ENCODE assay signal across 23 cellular contexts in the genomic region with DNA sequence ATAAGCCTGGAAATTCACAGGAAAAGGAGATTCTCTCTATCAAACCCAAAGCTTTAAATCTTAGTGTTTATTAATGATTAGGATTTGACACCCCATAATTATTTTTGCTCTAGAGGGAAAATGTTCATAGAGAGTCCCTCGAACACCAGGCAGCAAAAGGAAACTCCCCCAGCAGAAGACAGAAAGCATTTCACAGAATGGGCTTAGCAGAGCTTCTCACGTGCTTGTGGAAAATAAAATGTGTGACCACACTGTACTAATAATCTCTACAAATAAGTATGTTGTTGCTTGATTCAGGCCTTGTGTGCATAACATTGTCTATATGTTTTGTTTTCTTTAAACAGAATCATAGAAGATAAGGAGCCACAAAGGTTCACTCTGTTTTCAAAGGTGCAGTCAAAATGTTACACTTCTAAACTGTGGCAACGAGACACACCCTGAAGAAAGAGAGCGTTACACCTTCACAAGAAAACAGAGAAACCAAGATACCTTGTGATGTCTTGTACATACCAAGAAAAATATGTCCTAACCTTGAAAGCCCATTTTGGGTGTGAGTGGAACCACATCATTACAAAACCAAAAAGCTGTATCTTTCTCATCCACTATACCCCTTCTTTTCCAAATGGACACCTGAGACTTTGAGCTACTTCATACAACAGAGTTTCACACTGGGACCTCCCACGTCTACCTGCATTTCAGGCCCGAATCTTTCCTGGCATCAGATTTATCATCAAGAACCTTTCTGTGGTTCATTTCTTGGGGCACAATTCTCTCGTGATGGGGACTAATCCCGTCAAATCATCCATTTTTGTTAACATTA.
A peak's percentile ranks its signal among the peaks of the same experiment; 100 is the strongest.
DNase-seq lines count a peak whose midpoint lies in the region; ATAC-seq, FAIRE-seq and TF ChIP-seq lines count a peak whose summit lies in the region.
"Had no signal": no experiment of that assay in that cellular context is flagged by ENCODE, and none has a peak within 500 bp of the region (broad histone marks: within the 10 kb centered on the region; RNA-seq: fewer than 3 reads in every experiment).

No MANE protein-coding gene starts in this region.

- peak; percentile 7 for ATAC-seq in activated CD8-positive, alpha-beta memory T cell treated with anti-CD3 and anti-CD28 coated beads, Interleukin-2, amount 10 ng/mL, durations not matched to agents 7 days and 5 days
- no peak for ATAC-seq in stimulated activated memory B cell treated with anti-CD40 and anti-IgM and Interleukin-4, amounts not matched to agents 10 μg/mL and 1 μg/mL and 100 μg/mL, for 72 hours
- ATAC-seq: left lung had no signal

- H3K36me3 ChIP-seq in Peyer's patch = no peaks in the 10 kb centered on the region
- H3K36me3 ChIP-seq in left ventricle myocardium inferior = no peaks in the 10 kb centered on the region
- H3K36me3 ChIP-seq: brain microvascular endothelial cell, left lung, upper lobe of left lung had no signal

- H3K27me3 Mint-ChIP-seq in activated CD8-positive, alpha-beta memory T cell treated with anti-CD3 and anti-CD28 coated beads, Interleukin-2, amount 10 ng/mL, durations not matched to agents 7 days and 5 days = no peaks in the 10 kb centered on the region
- H3K27me3 Mint-ChIP-seq in stimulated activated memory B cell treated with anti-CD40 and anti-IgM and Interleukin-4, amounts not matched to agents 10 μg/mL and 1 μg/mL and 100 μg/mL, for 72 hours = no peaks in the 10 kb centered on the region

- H3K9me3 ChIP-seq in Peyer's patch = no peaks in the 10 kb centered on the region
- no peaks in the 10 kb centered on the region for H3K9me3 ChIP-seq in left ventricle myocardium inferior (replicated peaks)
- H3K9me3 ChIP-seq: left lung, upper lobe of left lung had no signal

- no peak for DNase-seq in activated CD8-positive, alpha-beta memory T cell treated with anti-CD3 and anti-CD28 coated beads, Interleukin-2, amount 10 ng/mL, durations not matched to agents 7 days and 5 days
- no peak for DNase-seq in activated CD8-positive, alpha-beta memory T cell treated with anti-CD3 and anti-CD28 coated beads, Interleukin-2, amount 50 U/mL, for 48 hours
- no peak for DNase-seq in Peyer's patch
- DNase-seq in central memory CD4-positive, alpha-beta T cell = peak; percentile 75
- DNase-seq in foreskin melanocyte = no peak
- no peak for DNase-seq in frontal cortex (ENCODE audit: low spot score in 2 of 2)
- DNase-seq in left ventricle myocardium inferior = no peak
- DNase-seq: activated CD4-positive, alpha-beta T cell treated with anti-CD3 and anti-CD28 coated beads for 4 hours; activated gamma-delta T cell; brain microvascular endothelial cell; dermis blood vessel endothelial cell; DMS79; erythroblast; IMR-90; left lung; MV-4-11; NCI-H526 treated with DMSO at 0.1 percent for 48 hours; OCI-M1; T1000; upper lobe of left lung had no signal

- H3K27me3 ChIP-seq in Peyer's patch (no peaks in the 10 kb centered on the region), left ventricle myocardium inferior (ENCODE audit: low read depth) (no peaks in the 10 kb centered on the region)
- H3K27me3 ChIP-seq: brain microvascular endothelial cell, left lung, upper lobe of left lung had no signal

- CTCF ChIA-PET in activated CD8-positive, alpha-beta memory T cell treated with anti-CD3 and anti-CD28 coated beads, Interleukin-2, amount 10 ng/mL, durations not matched to agents 7 days and 5 days (lab: Charles Lee) = interaction anchor here (1.1 to 2.3 kb wide), 9 partner anchors 8 to 414 kb away, joined by 3 to 18 read pairs (median 4); no protein-coding TSS in a partner anchor

- FAIRE-seq in frontal cortex (lab: Jason Lieb, UNC) = no peak
- FAIRE-seq: H54 had no signal

- peaks cover 52% of the 10 kb centered on the region for H3K4me1 Mint-ChIP-seq in activated CD8-positive, alpha-beta memory T cell treated with anti-CD3 and anti-CD28 coated beads, Interleukin-2, amount 10 ng/mL, durations not matched to agents 7 days and 5 days
- H3K4me1 Mint-ChIP-seq in stimulated activated memory B cell treated with anti-CD40 and anti-IgM and Interleukin-4, amounts not matched to agents 10 μg/mL and 1 μg/mL and 100 μg/mL, for 72 hours = peaks cover 52% of the 10 kb centered on the region

- intact Hi-C loops in left ventricle myocardium inferior (cut with micrococcal nuclease) = no loop called here

- H3K4me1 ChIP-seq in Peyer's patch (peaks cover 0 to 15% (median 0%) of the 10 kb centered on the region in 4 donors), left ventricle myocardium inferior (peaks cover 6% of the 10 kb centered on the region)
- H3K4me1 ChIP-seq: left lung, upper lobe of left lung had no signal

- TF ChIP-seq CTCF in Peyer's patch (IDR thresholded peaks at IDR 0.05) (no peak), left ventricle myocardium inferior (IDR thresholded peaks at IDR 0.05; ENCODE audit: borderline replicate concordance) (no peak)

- H3K36me3 Mint-ChIP-seq in activated CD8-positive, alpha-beta memory T cell treated with anti-CD3 and anti-CD28 coated beads, Interleukin-2, amount 10 ng/mL, durations not matched to agents 7 days and 5 days = peaks cover 20% of the 10 kb centered on the region
- no peaks in the 10 kb centered on the region for H3K36me3 Mint-ChIP-seq in stimulated activated memory B cell treated with anti-CD40 and anti-IgM and Interleukin-4, amounts not matched to agents 10 μg/mL and 1 μg/mL and 100 μg/mL, for 72 hours

- H3K27ac Mint-ChIP-seq in activated CD8-positive, alpha-beta memory T cell treated with anti-CD3 and anti-CD28 coated beads, Interleukin-2, amount 10 ng/mL, durations not matched to agents 7 days and 5 days = peak overlapping the region; percentile 98
- H3K27ac Mint-ChIP-seq in stimulated activated memory B cell treated with anti-CD40 and anti-IgM and Interleukin-4, amounts not matched to agents 10 μg/mL and 1 μg/mL and 100 μg/mL, for 72 hours = peak overlapping the region; percentile 55

- peak overlapping the region; percentile 34 for H3K4me3 Mint-ChIP-seq in activated CD8-positive, alpha-beta memory T cell treated with anti-CD3 and anti-CD28 coated beads, Interleukin-2, amount 10 ng/mL, durations not matched to agents 7 days and 5 days
- H3K4me3 Mint-ChIP-seq in stimulated activated memory B cell treated with anti-CD40 and anti-IgM and Interleukin-4, amounts not matched to agents 10 μg/mL and 1 μg/mL and 100 μg/mL, for 72 hours = no peak overlapping the region

- H3K4me3 ChIP-seq in Peyer's patch = no peak overlapping the region
- H3K4me3 ChIP-seq in left ventricle myocardium inferior = no peak overlapping the region
- H3K4me3 ChIP-seq: left lung, upper lobe of left lung had no signal

- TF ChIP-seq POLR2A in Peyer's patch (IDR thresholded peaks at IDR 0.05) = no peak

- peaks cover 3% of the 10 kb centered on the region for H3K9me3 Mint-ChIP-seq in activated CD8-positive, alpha-beta memory T cell treated with anti-CD3 and anti-CD28 coated beads, Interleukin-2, amount 10 ng/mL, durations not matched to agents 7 days and 5 days (ENCODE audit: low read depth)
- no peaks in the 10 kb centered on the region for H3K9me3 Mint-ChIP-seq in stimulated activated memory B cell treated with anti-CD40 and anti-IgM and Interleukin-4, amounts not matched to agents 10 μg/mL and 1 μg/mL and 100 μg/mL, for 72 hours

- H3K27ac ChIP-seq in Peyer's patch = peak overlapping the region; percentile 47 to 77 (median 66)
- no peak overlapping the region for H3K27ac ChIP-seq in left ventricle myocardium inferior (replicated peaks)
- H3K27ac ChIP-seq: brain microvascular endothelial cell, C4-2B, left lung, upper lobe of left lung had no signal
